In the genomic region with DNA sequence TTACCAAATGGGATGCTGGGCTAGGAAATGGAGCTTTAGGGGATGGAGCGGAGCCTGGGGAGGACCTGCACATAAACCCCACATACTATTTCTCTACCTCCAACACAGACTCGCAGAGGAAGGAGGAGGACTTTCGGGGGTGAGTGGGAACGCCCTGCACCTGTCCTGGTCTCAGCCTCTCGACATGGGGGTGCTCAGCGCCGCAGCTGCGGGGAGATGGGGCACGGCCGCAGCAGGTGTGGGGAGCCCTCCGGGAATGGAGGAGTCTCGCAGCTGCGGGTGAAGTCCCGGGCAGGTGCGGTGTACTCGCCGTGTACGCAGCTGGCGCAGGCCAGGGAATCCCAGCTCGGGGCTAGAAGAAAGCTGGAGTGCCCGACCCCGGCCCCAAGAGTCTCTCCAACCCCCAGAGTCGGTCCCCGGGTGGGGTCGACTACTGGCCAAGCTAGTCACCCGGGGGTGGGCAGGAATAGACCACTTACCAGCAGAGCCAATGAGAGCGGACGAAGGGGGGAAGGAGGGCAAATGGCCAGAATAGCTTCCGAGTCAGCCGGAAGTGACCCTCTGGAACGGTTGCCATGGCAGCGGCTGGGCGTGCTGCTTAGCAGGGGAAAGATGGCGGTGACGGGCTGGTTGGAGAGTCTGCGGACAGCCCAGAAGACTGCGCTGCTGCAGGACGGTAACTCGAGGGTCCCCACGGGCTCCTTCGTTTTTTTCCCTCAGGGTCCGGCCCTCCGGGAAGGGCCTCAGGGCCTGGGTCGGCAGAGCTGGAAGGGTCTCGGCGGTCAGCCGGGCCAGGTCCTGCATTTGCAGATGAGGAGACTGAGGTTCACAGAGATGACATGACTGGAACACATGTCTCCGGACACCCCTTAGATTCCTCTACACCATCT, we compare ENCODE assay signal across 8 cellular contexts. TPM values are rescaled to one million over a fixed set of nuclear protein-coding genes. Genes with fewer than 3 reads are reported as not detected.
A peak's percentile ranks its signal among the peaks of the same experiment; 100 is the strongest.
DNase-seq lines count a peak whose midpoint lies in the region; ATAC-seq and TF ChIP-seq lines count a peak whose summit lies in the region.

A gene (plus strand): TSS at position 597 of the 890 bp plus-strand sequence. CDS start 16 bp downstream, at position 613.
A gene (minus strand): TSS at position 533 of the 890 bp plus-strand sequence. CDS start 897 bp downstream, outside the sequence.

- TF ChIP-seq CTCF in AG10803 (conservative IDR thresholded peaks at IDR 0.05; ENCODE audit: low read length), result no peak

- ATAC-seq in GM19025 (IDR thresholded peaks at IDR 0.05; ENCODE audit: low read depth, unreplicated experiment) (peak; percentile 98), HG03280 (IDR thresholded peaks at IDR 0.05; ENCODE audit: unreplicated experiment) (peak; percentile 94)

- DNase-seq in AG10803 (ENCODE audit: low read depth) (peak; percentile 93), NCI-H446 (lab: John Stamatoyannopoulos, UW) (peak; percentile 39 to 85), cerebellum (ENCODE audit: low spot score) (peak; percentile 98), islet precursor cell (peak; percentile 98)
- DNase-seq in activated CD4-positive, alpha-beta T cell treated with anti-CD3 and anti-CD28 coated beads for 24 hours (ENCODE audit: low read depth in 2 of 2), result peak; percentile 87 to 93
- DNase-seq in stimulated activated CD4-positive, alpha-beta T cell treated with anti-CD3 and anti-CD28 coated beads, Interleukin-12 subunit alpha, Interleukin-12 subunit beta, amount 100 ng/mL, for 48 hours (ENCODE audit: low read depth in 2 of 3, low spot score in 1 of 3), result peak; percentile 79 to 92 (median 91)

- peak within 1 kb of the TSS; percentile 99 for H3K4me3 ChIP-seq in AG10803 (ENCODE audit: low read length)

RNA-seq across cellular contexts. Expression of the first gene that starts in this region (rescaled TPM):
- 13.1 TPM for total RNA-seq in cerebellum

RNA-seq across cellular contexts. Expression of the second gene that starts in this region (rescaled TPM):
- 14.4 TPM for total RNA-seq in cerebellum

Comparison
In these comparisons a context has a peak if more than half of its experiments do, and no peak if none do; other contexts are left out.
1. Peak in every context shown above with its lines: DNase-seq, ATAC-seq and H3K4me3 ChIP-seq.